18 cellular contexts compared by ENCODE assay signal in genomic region chr20:20843982-20844381, GRCh38.
DNase-seq lines count a peak whose midpoint lies in the region; ATAC-seq, FAIRE-seq and TF ChIP-seq lines count a peak whose summit lies in the region.
"Had no signal": no experiment of that assay in that cellular context is flagged by ENCODE, and none has a peak within 500 bp of the region (broad histone marks: within the 10 kb centered on the region; RNA-seq: fewer than 3 reads in every experiment).

No MANE protein-coding gene starts in this region.

- TF ChIP-seq POLR2A in HepG2 (IDR thresholded peaks at IDR 0.05; ENCODE audit: insufficient read depth in 1 of 2, low read depth in 2 of 2, low read length in 2 of 2) (no peak), right lobe of liver (IDR thresholded peaks at IDR 0.05) (no peak)

- H4K20me1 ChIP-seq in HepG2 (ENCODE audit: insufficient read depth, low read length) (no peaks in the 10 kb centered on the region), PC-9 (ENCODE audit: insufficient read depth) (no peaks in the 10 kb centered on the region)

- WGBS in HepG2 (ENCODE audit: low lambda C conversion rate), result 2% methylated on average over 6 of the region's 6 CpGs
- 42% methylated on average over 5 of the region's 6 CpGs for WGBS in right lobe of liver (ENCODE audit: insufficient coverage, low coverage, low lambda C conversion rate, missing lambda C conversion rate)
- no CpG with 5 or more reads among the region's 6 CpGs for WGBS in iPS DF 6.9 (ENCODE audit: insufficient coverage, insufficient read length)

- H3K4me2 ChIP-seq in HepG2 (ENCODE audit: low read depth, low read length) (peak overlapping the region; percentile 25), PC-9 (peak overlapping the region; percentile 13; the same call in 1 of the 2 replicates)

- H3K9me3 ChIP-seq in HepG2 (ENCODE audit: low read length) (no peaks in the 10 kb centered on the region), right lobe of liver (no peaks in the 10 kb centered on the region), PC-9 (ENCODE audit: insufficient read depth, low read depth) (no peaks in the 10 kb centered on the region), iPS DF 6.9 (ENCODE audit: control insufficient read depth, insufficient read depth, low read length) (no peaks in the 10 kb centered on the region)
- H3K9me3 ChIP-seq: gastrocnemius medialis, MG63, psoas muscle had no signal

- peak; percentile 73 for TF ChIP-seq CTCF in HepG2 (CRISPR knock-in tag; IDR thresholded peaks at IDR 0.05)
- no peak for TF ChIP-seq CTCF in right lobe of liver (IDR thresholded peaks at IDR 0.05)
- TF ChIP-seq CTCF in PC-9 (conservative IDR thresholded peaks at IDR 0.05), result no peak

- H2AFZ ChIP-seq in HepG2 (ENCODE audit: low read length) (no peak overlapping the region), PC-9 (no peak overlapping the region)

- H3K36me3 ChIP-seq in HepG2 (replicated peaks in 1 of 2; ENCODE audit: control insufficient read depth in 1 of 2, insufficient read depth in 2 of 2, low read length in 2 of 2), result no peaks in the 10 kb centered on the region
- H3K36me3 ChIP-seq in right lobe of liver, result no peaks in the 10 kb centered on the region
- H3K36me3 ChIP-seq in PC-9 (ENCODE audit: low read depth), result no peaks in the 10 kb centered on the region
- no peaks in the 10 kb centered on the region for H3K36me3 ChIP-seq in iPS DF 6.9 (ENCODE audit: control insufficient read depth, insufficient read depth, low read length)
- H3K36me3 ChIP-seq: gastrocnemius medialis, MG63 had no signal

- no peak overlapping the region for H3K9ac ChIP-seq in HepG2 (ENCODE audit: insufficient read depth, low read depth, low read length)

- intact Hi-C loops in HepG2 (cut with micrococcal nuclease; ENCODE audit: unreplicated experiment), result no loop called here
- intact Hi-C loops in right lobe of liver (cut with DNase I), result no loop called here
- intact Hi-C loops in PC-9 (cut with micrococcal nuclease; ENCODE audit: unreplicated experiment), result no loop called here

- POLR2A ChIA-PET in HepG2 (lab: Yijun Ruan, JAX), result no interaction called here
- POLR2A ChIA-PET in PC-9 (lab: Charles Lee; ENCODE audit: unreplicated experiment), result interaction anchor here (0.6 kb wide), 1 partner anchor 134 kb away, joined by 3 read pairs; no protein-coding TSS in a partner anchor

- no peaks in the 10 kb centered on the region for H3F3A ChIP-seq in PC-9 (ENCODE audit: insufficient read depth, low read depth)

- peak; percentile 63 for FAIRE-seq in HepG2 (lab: Jason Lieb, UNC)

- H3K4me3 ChIP-seq in HepG2 (replicated peaks in 1 of 3; ENCODE audit: insufficient read depth in 1 of 3, low read depth in 2 of 3, low read length in 3 of 3) (no peak overlapping the region), right lobe of liver (no peak overlapping the region), PC-9 (no peak overlapping the region), iPS DF 6.9 (ENCODE audit: low read length) (no peak overlapping the region)
- H3K4me3 ChIP-seq: gastrocnemius medialis, MG63, psoas muscle had no signal

- CTCF ChIA-PET in HepG2 (lab: Yijun Ruan, JAX; ENCODE audit: low intra/inter-chr PET ratio, low total read pairs) (no interaction called here), PC-9 (lab: Charles Lee) (no interaction called here)

- DNase-seq in HepG2 (ENCODE audit: low spot score) (no peak), right lobe of liver (no peak), PC-9 (peak in 1 of 2 experiments; percentile 3), iPS DF 6.9 (ENCODE audit: low read depth, low spot score) (peak; percentile 33), activated T-cell treated with anti-CD3 and anti-CD28 coated beads for 4 hours (no peak), NCI-H1092 treated with DMSO at 0.1 percent for 48 hours (lab: John Stamatoyannopoulos, UW) (no peak)
- no peak for DNase-seq in stimulated activated CD4-positive, alpha-beta T cell treated with anti-CD3 and anti-CD28 coated beads, Interleukin-4, amount 100 ng/mL, for 24 hours
- DNase-seq in activated naive CD4-positive, alpha-beta T cell (lab: John Stamatoyannopoulos, UW), result no peak
- DNase-seq: activated CD4-positive, alpha-beta T cell treated with anti-CD3 and anti-CD28 coated beads for 1 hour; activated naive CD4-positive, alpha-beta T cell treated with Interleukin-2 at 50 U/mL for 16 hours; CD4-positive, alpha-beta memory T cell; cortex of kidney; gastrocnemius medialis; MG63; naive thymus-derived CD8-positive, alpha-beta T cell; NCI-H2081; psoas muscle had no signal

- H3K27ac ChIP-seq in HepG2 (ENCODE audit: extremely low read length, insufficient read depth, low read length), result no peak overlapping the region
- H3K27ac ChIP-seq in right lobe of liver, result no peak overlapping the region
- no peak overlapping the region for H3K27ac ChIP-seq in PC-9
- H3K27ac ChIP-seq in iPS DF 6.9 (ENCODE audit: low read length), result no peak overlapping the region
- H3K27ac ChIP-seq: epithelial cell of prostate, gastrocnemius medialis, psoas muscle had no signal

- in situ Hi-C loops in HepG2 (cut with HindIII; ENCODE audit: extremely low pct_ligation_motif_present, low pct_unique_long_range_greater_than_20kb), result no loop called here

- H3K4me1 ChIP-seq in HepG2 (ENCODE audit: insufficient read depth, low read length) (0 out of 2 replicates have a peak, but pooled peaks cover 8% of the 10 kb centered on the region), right lobe of liver (no peaks in the 10 kb centered on the region), PC-9 (replicated peaks; ENCODE audit: insufficient read depth) (no peaks in the 10 kb centered on the region), iPS DF 6.9 (ENCODE audit: control insufficient read depth, insufficient read depth, low read length) (no peaks in the 10 kb centered on the region)
- H3K4me1 ChIP-seq: gastrocnemius medialis, psoas muscle had no signal

- H3K9me2 ChIP-seq in PC-9 (ENCODE audit: insufficient read depth), result no peaks in the 10 kb centered on the region

- no peaks in the 10 kb centered on the region for H3K79me2 ChIP-seq in HepG2 (ENCODE audit: insufficient read depth, low read length)
- H3K79me2 ChIP-seq in PC-9 (ENCODE audit: low read depth), result no peaks in the 10 kb centered on the region

- TF ChIP-seq EP300 in HepG2 (IDR thresholded peaks at IDR 0.05; ENCODE audit: low read depth in 2 of 2, low read length in 2 of 2) (no peak), HepG2 (CRISPR knock-in tag; IDR thresholded peaks at IDR 0.05; ENCODE audit: borderline replicate concordance) (no peak)

- ATAC-seq in HepG2 (peak; percentile 83), right lobe of liver (no peak)
- ATAC-seq: gastrocnemius medialis; naive thymus-derived CD8-positive, alpha-beta T cell; psoas muscle had no signal

- H3K27me3 ChIP-seq in HepG2 (ENCODE audit: control insufficient read depth in 1 of 2, insufficient read depth in 2 of 2, low read length in 2 of 2) (peaks cover 3 to 16% of the 10 kb centered on the region in 2 experiments; a peak in 3 of 5 replicates), right lobe of liver (no peaks in the 10 kb centered on the region), PC-9 (ENCODE audit: insufficient read depth, low read depth) (peaks cover 9% of the 10 kb centered on the region), iPS DF 6.9 (ENCODE audit: control insufficient read depth, insufficient read depth, low read length) (no peaks in the 10 kb centered on the region; the same call in 1 of the 2 replicates)
- H3K27me3 ChIP-seq: gastrocnemius medialis, MG63 had no signal

- BruUV-seq in HepG2 (replicated peaks; lab: Mats Ljungman, UMichigan) (no TSS peak), PC-9 (replicated peaks; lab: Mats Ljungman, UMichigan) (no TSS peak)

- no peak for TF ChIP-seq RAD21 in HepG2 (CRISPR knock-in tag; IDR thresholded peaks at IDR 0.05)

TF ChIP-seq in HepG2, 621 proteins besides CTCF, POLR2A, EP300 and RAD21 (continues in another document):
- peak; percentile 63 for TF ChIP-seq TEAD3 (CRISPR knock-in tag; optimal IDR thresholded peaks at IDR 0.05; ENCODE audit: borderline replicate concordance)
- TF ChIP-seq SOX13 (IDR thresholded peaks at IDR 0.05), result no peak
- no peak for TF ChIP-seq SOX13 (CRISPR knock-in tag; conservative IDR thresholded peaks at IDR 0.05 in 1 of 2, IDR thresholded peaks at IDR 0.05 in 1 of 2)
- peak; percentile 19; the same call in 1 of the 2 replicates for TF ChIP-seq ETV5 (CRISPR knock-in tag; IDR thresholded peaks at IDR 0.05; ENCODE audit: borderline replicate concordance)
- no peak for TF ChIP-seq ERF (CRISPR knock-in tag; IDR thresholded peaks at IDR 0.05)
- no peak for TF ChIP-seq ATF4 (CRISPR knock-in tag; IDR thresholded peaks at IDR 0.05)
- 0 out of 2 replicates have a peak, but pooled peaks have one; percentile 22 for TF ChIP-seq HOMEZ (CRISPR knock-in tag; IDR thresholded peaks at IDR 0.05; ENCODE audit: low read depth)
- TF ChIP-seq ELF3 (CRISPR knock-in tag; IDR thresholded peaks at IDR 0.05), result peak; percentile 11; the same call in 1 of the 2 replicates
- TF ChIP-seq STAG1 (CRISPR knock-in tag; IDR thresholded peaks at IDR 0.05), result peak; percentile 69
